Comparison of ENCODE assay signal across 20 cellular contexts in the genomic region with DNA sequence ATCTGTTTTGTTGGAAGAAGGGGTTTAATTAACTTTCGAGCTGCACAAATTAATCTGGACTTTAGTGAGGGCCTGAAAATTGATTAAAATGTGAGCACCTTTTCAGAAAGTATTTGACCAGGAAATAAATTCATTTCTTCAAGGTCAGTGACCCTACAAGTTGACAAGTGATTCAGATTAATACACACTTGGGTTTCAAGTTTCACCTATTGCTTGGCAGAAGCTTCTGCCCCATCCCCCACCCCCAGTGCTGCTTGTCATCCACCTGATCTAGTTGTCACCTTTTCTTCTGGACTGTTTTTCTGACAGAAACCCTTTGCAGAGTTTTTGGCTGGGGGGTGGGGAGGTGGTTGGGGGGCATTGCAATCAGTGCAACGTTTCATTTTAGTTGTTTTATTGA. TPM values are rescaled to one million over a fixed set of nuclear protein-coding genes. Genes with fewer than 3 reads are reported as not detected.
"Had no signal": no experiment of that assay in that cellular context is flagged by ENCODE, and none has a peak within 500 bp of the region (broad histone marks: within the 10 kb centered on the region; RNA-seq: fewer than 3 reads in every experiment).

No MANE protein-coding gene starts in this region.

- H3K27ac ChIP-seq: gastroesophageal sphincter, heart left ventricle, psoas muscle, skin epidermis, suprapubic skin, transverse colon, vagina, VCaP had no signal

- H3K36me3 ChIP-seq: gastroesophageal sphincter, heart left ventricle, suprapubic skin, transverse colon, vagina had no signal

- H3K27me3 ChIP-seq: gastroesophageal sphincter, heart left ventricle, suprapubic skin, transverse colon, vagina had no signal

- DNase-seq: activated CD4-positive, alpha-beta T cell treated with anti-CD3 and anti-CD28 coated beads for 1 hour; activated gamma-delta T cell treated with Interleukin-2 at 50 U/mL for 16 hours; effector CD8-positive, alpha-beta T cell; heart left ventricle; kidney glomerular epithelial cell; naive B cell; psoas muscle; right cardiac atrium; stimulated activated naive CD8-positive, alpha-beta T cell treated with anti-CD3 and anti-CD28 coated beads, Interleukin-15, amount 100 ng/mL, for 72 hours; transverse colon had no signal

- H3K4me3 ChIP-seq: gastroesophageal sphincter, heart left ventricle, psoas muscle, skin epidermis, suprapubic skin, transverse colon, vagina had no signal

- H3K9me3 ChIP-seq: gastroesophageal sphincter, psoas muscle, suprapubic skin, transverse colon, vagina had no signal

- H3K4me1 ChIP-seq: gastroesophageal sphincter, heart left ventricle, psoas muscle, suprapubic skin, transverse colon, vagina had no signal

- ATAC-seq: esophagus mucosa; gastroesophageal sphincter; heart left ventricle; psoas muscle; right cardiac atrium; stimulated activated naive CD8-positive, alpha-beta T cell treated with anti-CD3 and anti-CD28 coated beads, Interleukin-15, amount 100 ng/mL, for 72 hours had no signal

RNA-seq across cellular contexts. Expression of a gene that starts 46.2 kb away (rescaled TPM):
- total RNA-seq: activated CD8-positive, alpha-beta memory T cell treated with anti-CD3 and anti-CD28 coated beads for 36 hours; chondrocyte; esophagus mucosa; liver; osteocyte; psoas muscle had no signal
- polyA plus RNA-seq: heart left ventricle, liver, psoas muscle had no signal
